ENCODE assay signal across 17 cellular contexts in genomic region chr1:229887043-229887822, GRCh38.
DNase-seq lines count a peak whose midpoint lies in the region; ATAC-seq and TF ChIP-seq lines count a peak whose summit lies in the region.
"Had no signal": no experiment of that assay in that cellular context is flagged by ENCODE, and none has a peak within 500 bp of the region (broad histone marks: within the 10 kb centered on the region; RNA-seq: fewer than 3 reads in every experiment).

No MANE protein-coding gene starts in this region.

- no peak for TF ChIP-seq CTCF in DND-41 (IDR thresholded peaks at IDR 0.05; ENCODE audit: borderline replicate concordance, extremely low read depth, low read length, poor library complexity, severe bottlenecking)

- H3K9ac ChIP-seq in DND-41 (ENCODE audit: low read depth, low read length): no peak overlapping the region

- H3K4me1 ChIP-seq in DND-41 (ENCODE audit: insufficient read depth, low read length): peaks cover 12% of the 10 kb centered on the region

- H3K27ac ChIP-seq in DND-41 (ENCODE audit: low read length): peak overlapping the region; percentile 46; the same call in 1 of the 2 replicates
- no peak overlapping the region for H3K27ac ChIP-seq in epithelial cell of prostate
- H3K27ac ChIP-seq: SK-N-MC had no signal

- H3K9me3 ChIP-seq in DND-41 (ENCODE audit: insufficient read depth, low read length, severe bottlenecking): no peaks in the 10 kb centered on the region
- H3K9me3 ChIP-seq in T-helper 17 cell (ENCODE audit: control insufficient read depth, low read length, poor library complexity, severe bottlenecking): no peaks in the 10 kb centered on the region

- ATAC-seq in DND-41 (ENCODE audit: insufficient read depth, low read depth): peak; percentile 75
- ATAC-seq in GM18520 (IDR thresholded peaks at IDR 0.05; ENCODE audit: unreplicated experiment): no peak
- no peak for ATAC-seq in HG03354 (IDR thresholded peaks at IDR 0.05; ENCODE audit: poor library complexity, severe bottlenecking, unreplicated experiment)
- no peak for ATAC-seq in T-helper 17 cell
- ATAC-seq: activated T-helper 17 cell treated with anti-CD3 and anti-CD28 coated beads, Interleukin-2, amount 50 U/mL, for 72 hours had no signal

- no peak overlapping the region for H3K4me2 ChIP-seq in DND-41 (ENCODE audit: insufficient read depth, low read length)

- H3K27me3 Mint-ChIP-seq in T-helper 17 cell: peaks cover 63% of the 10 kb centered on the region

- no peaks in the 10 kb centered on the region for H3K36me3 ChIP-seq in DND-41 (ENCODE audit: insufficient read depth, low read length)

- H3K79me2 ChIP-seq in DND-41 (ENCODE audit: insufficient read depth, low read length): no peaks in the 10 kb centered on the region

- DNase-seq in DND-41 (peak; percentile 23), NCI-H2081 treated with DMSO at 0.1 percent for 48 hours (lab: John Stamatoyannopoulos, UW) (peak; percentile 89), epithelial cell of prostate (ENCODE audit: low read depth, low spot score) (peak; percentile 93), mucosa of gallbladder (ENCODE audit: low spot score) (peak; percentile 9), SIG-M5 treated with dmso at 0.1 percent for 504 hours (lab: John Stamatoyannopoulos, UW; ENCODE audit: unreplicated experiment) (no peak), T-helper 17 cell (no peak)
- DNase-seq: DMS53; NCI-H1048; stimulated activated CD4-positive, alpha-beta T cell treated with anti-CD3 and anti-CD28 coated beads, Interleukin-4, amount 100 ng/mL, for 1 hour; stimulated activated naive CD4-positive, alpha-beta T cell treated with Interleukin-2 at 50 U/mL for 16 hours had no signal

- H4K20me1 ChIP-seq in DND-41 (ENCODE audit: insufficient read depth, low read length): no peaks in the 10 kb centered on the region

- H3K27me3 ChIP-seq in DND-41 (ENCODE audit: insufficient read depth, low read length, poor library complexity): no peaks in the 10 kb centered on the region

- no peak overlapping the region for H3K27ac Mint-ChIP-seq in T-helper 17 cell
- H3K27ac Mint-ChIP-seq: activated T-helper 17 cell treated with anti-CD3 and anti-CD28 coated beads, Interleukin-2, amount 50 U/mL, for 72 hours; B cell; mesothelial cell of epicardium; progenitor cell of endocrine pancreas had no signal

- no peaks in the 10 kb centered on the region for H3K4me1 Mint-ChIP-seq in T-helper 17 cell
- H3K4me1 Mint-ChIP-seq: activated T-helper 17 cell treated with anti-CD3 and anti-CD28 coated beads, Interleukin-2, amount 50 U/mL, for 72 hours; B cell; mesothelial cell of epicardium had no signal

- H2AFZ ChIP-seq in DND-41 (ENCODE audit: low read depth, low read length): no peak overlapping the region

- no peak overlapping the region for H3K4me3 ChIP-seq in DND-41 (ENCODE audit: low read depth in 1 of 2, low read length in 2 of 2)
- H3K4me3 ChIP-seq: SK-N-MC had no signal

- H3K36me3 Mint-ChIP-seq in T-helper 17 cell (ENCODE audit: low read depth): no peaks in the 10 kb centered on the region
- H3K36me3 Mint-ChIP-seq: mesothelial cell of epicardium had no signal

- no peak overlapping the region for H3K4me3 Mint-ChIP-seq in T-helper 17 cell
- H3K4me3 Mint-ChIP-seq: activated T-helper 17 cell treated with anti-CD3 and anti-CD28 coated beads, Interleukin-2, amount 50 U/mL, for 72 hours; B cell; mesothelial cell of epicardium had no signal

Comparison
In these comparisons a context has a peak if more than half of its experiments do, and no peak if none do; other contexts are left out.
1. DNase-seq: peak in DND-41 (single experiment), NCI-H2081 treated with DMSO at 0.1 percent for 48 hours (single experiment), epithelial cell of prostate (single experiment) and mucosa of gallbladder (single experiment); none in SIG-M5 treated with dmso at 0.1 percent for 504 hours (single experiment) and T-helper 17 cell (0 of 3).